Comparison of ENCODE assay signal across 1 cellular context in the genomic region with DNA sequence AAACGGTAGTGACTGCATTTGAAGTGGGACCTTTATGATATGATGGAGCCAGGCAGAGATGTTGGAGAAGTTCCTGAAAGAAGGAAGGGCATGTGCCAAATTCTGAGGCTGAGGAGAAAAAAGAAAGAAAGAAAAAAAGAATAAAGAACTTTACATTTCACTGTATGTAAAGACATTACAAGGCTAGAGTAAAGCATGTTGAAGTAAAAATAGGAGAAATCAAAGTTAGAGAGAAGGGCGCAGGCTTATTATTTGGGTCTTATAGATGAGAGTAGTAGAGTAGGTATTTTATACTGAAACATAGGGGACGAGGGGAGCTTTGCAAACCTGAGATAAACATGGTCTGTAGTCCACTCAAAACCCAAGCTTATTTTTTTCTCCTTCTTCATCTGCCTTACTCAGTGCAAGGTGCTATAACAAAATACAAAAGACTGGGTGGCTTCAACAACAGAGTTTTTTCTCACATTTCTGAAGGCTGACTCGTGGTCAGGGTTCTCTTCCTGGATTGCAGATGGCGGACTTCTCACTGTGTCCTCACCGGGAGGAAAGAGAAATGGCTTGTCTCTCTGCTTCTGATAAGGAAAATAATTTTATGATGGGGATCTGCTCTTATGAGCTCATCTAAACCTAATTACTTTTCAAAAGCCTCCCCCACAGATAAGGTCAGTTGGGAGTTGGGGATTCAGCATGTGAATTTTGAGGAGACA.
TF ChIP-seq lines count a peak whose summit lies in the region.

No MANE protein-coding gene starts in this region.

TF ChIP-seq in K562, 482 proteins besides CTCF, POLR2A, EP300 and RAD21 (continued from another document):
- TF ChIP-seq CREB3 (tag; conservative IDR thresholded peaks at IDR 0.05; ENCODE audit: low read depth), result no peak
- TF ChIP-seq KDM5B (IDR thresholded peaks at IDR 0.05; ENCODE audit: insufficient replicate concordance, low read depth, low read length), result peak; percentile 21
- peak in 1 of 3 experiments; percentile 74 for TF ChIP-seq YY1 (IDR thresholded peaks at IDR 0.05; ENCODE audit: borderline replicate concordance in 1 of 3, control insufficient read depth in 1 of 3, extremely low read depth in 1 of 3, insufficient read depth in 3 of 3, insufficient read length in 1 of 3, insufficient replicate concordance in 2 of 3, low read depth in 1 of 3, low read length in 2 of 3)
- TF ChIP-seq SIN3A (IDR thresholded peaks at IDR 0.05; ENCODE audit: borderline replicate concordance in 2 of 2, control insufficient read depth in 1 of 2, low read depth in 2 of 2, low read length in 2 of 2), result 0 out of 4 replicates have a peak, but pooled peaks of 1 of the 2 experiments have one; percentile 48
- no peak for TF ChIP-seq HLTF (IDR thresholded peaks at IDR 0.05)
- TF ChIP-seq FIP1L1 (IDR thresholded peaks at IDR 0.05; ENCODE audit: low read depth, low read length, poor library complexity, severe bottlenecking), result no peak
- no peak for TF ChIP-seq HDAC8 (tag; IDR thresholded peaks at IDR 0.05)
- 0 out of 2 replicates have a peak, but pooled peaks have one; percentile 14 for TF ChIP-seq NFATC3 (IDR thresholded peaks at IDR 0.05)
- TF ChIP-seq BDP1 (IDR thresholded peaks at IDR 0.05; ENCODE audit: insufficient read depth, insufficient read length), result no peak
- TF ChIP-seq POLR2H (tag; IDR thresholded peaks at IDR 0.05; ENCODE audit: low read depth), result no peak
- TF ChIP-seq, protein P1, sequence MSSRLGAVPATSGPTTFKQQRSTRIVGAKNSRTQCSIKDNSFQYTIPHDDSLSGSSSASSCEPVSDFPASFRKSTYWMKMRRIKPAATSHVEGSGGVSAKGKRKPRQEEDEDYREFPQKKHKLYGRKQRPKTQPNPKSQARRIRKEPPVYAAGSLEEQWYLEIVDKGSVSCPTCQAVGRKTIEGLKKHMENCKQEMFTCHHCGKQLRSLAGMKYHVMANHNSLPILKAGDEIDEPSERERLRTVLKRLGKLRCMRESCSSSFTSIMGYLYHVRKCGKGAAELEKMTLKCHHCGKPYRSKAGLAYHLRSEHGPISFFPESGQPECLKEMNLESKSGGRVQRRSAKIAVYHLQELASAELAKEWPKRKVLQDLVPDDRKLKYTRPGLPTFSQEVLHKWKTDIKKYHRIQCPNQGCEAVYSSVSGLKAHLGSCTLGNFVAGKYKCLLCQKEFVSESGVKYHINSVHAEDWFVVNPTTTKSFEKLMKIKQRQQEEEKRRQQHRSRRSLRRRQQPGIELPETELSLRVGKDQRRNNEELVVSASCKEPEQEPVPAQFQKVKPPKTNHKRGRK (tag; IDR thresholded peaks at IDR 0.05), result peak; percentile 81
- 0 out of 2 replicates have a peak, but pooled peaks have one; percentile 2 for TF ChIP-seq ZNF436 (CRISPR knock-in tag; IDR thresholded peaks at IDR 0.05)
- TF ChIP-seq ZKSCAN1 (IDR thresholded peaks at IDR 0.05; ENCODE audit: low read depth, low read length), result no peak
- TF ChIP-seq TAF1 (IDR thresholded peaks at IDR 0.05; ENCODE audit: control insufficient read depth, extremely low read depth, insufficient read depth, low read length, severe bottlenecking), result peak; percentile 19
- TF ChIP-seq ZNF12 (CRISPR knock-in tag; IDR thresholded peaks at IDR 0.05), result no peak
- no peak for TF ChIP-seq CSDE1 (IDR thresholded peaks at IDR 0.05)
- TF ChIP-seq KAT2B (IDR thresholded peaks at IDR 0.05; ENCODE audit: low read depth, low read length), result no peak
- TF ChIP-seq ELF1 (tag; IDR thresholded peaks at IDR 0.05), result 0 out of 2 replicates have a peak, but pooled peaks have one; percentile 21
- peak; percentile 28; the same call in 1 of the 2 replicates for TF ChIP-seq EP400 (IDR thresholded peaks at IDR 0.05)
- peak; percentile 35; the same call in 1 of the 2 replicates for TF ChIP-seq PML (IDR thresholded peaks at IDR 0.05; ENCODE audit: low read length)
- no peak for TF ChIP-seq ZNF764 (CRISPR knock-in tag; IDR thresholded peaks at IDR 0.05; ENCODE audit: low read depth)
- no peak for TF ChIP-seq ZFP1 (CRISPR knock-in tag; IDR thresholded peaks at IDR 0.05)
- TF ChIP-seq ZBTB1 (CRISPR knock-in tag; IDR thresholded peaks at IDR 0.05; ENCODE audit: borderline replicate concordance, low read depth), result no peak
- TF ChIP-seq CBX5 (IDR thresholded peaks at IDR 0.05; ENCODE audit: borderline replicate concordance, low read depth), result no peak
- TF ChIP-seq ZNF232 (CRISPR knock-in tag; IDR thresholded peaks at IDR 0.05), result no peak
- 0 out of 2 replicates have a peak, but pooled peaks have one; percentile 27 for TF ChIP-seq ELF2 (CRISPR knock-in tag; IDR thresholded peaks at IDR 0.05)
- no peak for TF ChIP-seq ZZZ3 (IDR thresholded peaks at IDR 0.05)
- peak; percentile 75 to 86 for TF ChIP-seq MLLT1 (IDR thresholded peaks at IDR 0.05)
- TF ChIP-seq ZNF24 (IDR thresholded peaks at IDR 0.05), result no peak
- TF ChIP-seq BRD4 (IDR thresholded peaks at IDR 0.05), result 0 out of 2 replicates have a peak, but pooled peaks have one; percentile 30
- no peak for TF ChIP-seq ZNF217 (CRISPR knock-in tag; IDR thresholded peaks at IDR 0.05)
- peak; percentile 56 for TF ChIP-seq RBFOX2 (IDR thresholded peaks at IDR 0.05; ENCODE audit: low read depth, low read length)
- TF ChIP-seq PATZ1 (CRISPR knock-in tag; IDR thresholded peaks at IDR 0.05; ENCODE audit: borderline replicate concordance), result no peak
- TF ChIP-seq ZNF408 (CRISPR knock-in tag; IDR thresholded peaks at IDR 0.05; ENCODE audit: low read depth), result no peak
- TF ChIP-seq ZNF592 (IDR thresholded peaks at IDR 0.05), result 0 out of 2 replicates have a peak, but pooled peaks have one; percentile 24
- no peak for TF ChIP-seq JUND (IDR thresholded peaks at IDR 0.05; ENCODE audit: borderline replicate concordance, low read depth, low read length)
- TF ChIP-seq JUND (tag; IDR thresholded peaks at IDR 0.05; ENCODE audit: borderline replicate concordance, low read depth, low read length), result peak; percentile 22; the same call in 1 of the 3 replicates
- TF ChIP-seq, protein P2, sequence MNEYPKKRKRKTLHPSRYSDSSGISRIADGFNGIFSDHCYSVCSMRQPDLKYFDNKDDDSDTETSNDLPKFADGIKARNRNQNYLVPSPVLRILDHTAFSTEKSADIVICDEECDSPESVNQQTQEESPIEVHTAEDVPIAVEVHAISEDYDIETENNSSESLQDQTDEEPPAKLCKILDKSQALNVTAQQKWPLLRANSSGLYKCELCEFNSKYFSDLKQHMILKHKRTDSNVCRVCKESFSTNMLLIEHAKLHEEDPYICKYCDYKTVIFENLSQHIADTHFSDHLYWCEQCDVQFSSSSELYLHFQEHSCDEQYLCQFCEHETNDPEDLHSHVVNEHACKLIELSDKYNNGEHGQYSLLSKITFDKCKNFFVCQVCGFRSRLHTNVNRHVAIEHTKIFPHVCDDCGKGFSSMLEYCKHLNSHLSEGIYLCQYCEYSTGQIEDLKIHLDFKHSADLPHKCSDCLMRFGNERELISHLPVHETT (CRISPR knock-in tag; conservative IDR thresholded peaks at IDR 0.05 in 1 of 2, IDR thresholded peaks at IDR 0.05 in 1 of 2), result 0 out of 4 replicates have a peak, but pooled peaks of 1 of the 2 experiments have one; percentile 36
- TF ChIP-seq BCL6 (CRISPR knock-in tag; IDR thresholded peaks at IDR 0.05), result peak; percentile 58; the same call in 1 of the 2 replicates
- TF ChIP-seq NFE2L1 (tag; IDR thresholded peaks at IDR 0.05; ENCODE audit: borderline replicate concordance, low read depth), result no peak
- peak in 1 of 2 experiments; percentile 16; a peak in 1 of 4 replicates for TF ChIP-seq TBL1XR1 (IDR thresholded peaks at IDR 0.05; ENCODE audit: low read length in 2 of 2)
